ENCODE assay signal across 34 cellular contexts in the genomic region with DNA sequence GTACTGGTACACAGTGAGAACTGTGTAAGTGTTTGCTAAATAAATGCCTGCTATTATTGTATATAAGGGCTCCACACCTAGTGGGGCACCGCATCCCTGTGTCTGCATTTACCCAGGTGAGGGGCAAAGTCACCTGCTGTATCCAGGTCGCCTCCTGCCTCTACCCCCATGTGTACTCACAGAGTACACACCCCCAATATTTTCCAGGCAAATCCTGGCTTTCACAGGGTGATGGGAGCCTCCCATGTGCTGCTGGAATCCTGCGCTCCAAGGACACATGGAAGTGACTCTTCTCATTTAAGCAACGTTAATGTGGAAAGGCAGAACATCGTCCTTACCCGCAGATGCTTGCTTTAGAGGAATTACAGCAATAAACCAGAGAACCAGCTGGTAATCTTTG. TPM values are rescaled to one million over a fixed set of nuclear protein-coding genes. Genes with fewer than 3 reads are reported as not detected.
"Had no signal": no experiment of that assay in that cellular context is flagged by ENCODE, and none has a peak within 500 bp of the region (broad histone marks: within the 10 kb centered on the region; RNA-seq: fewer than 3 reads in every experiment).

No MANE protein-coding gene starts in this region.

- H3K27me3 Mint-ChIP-seq: activated CD4-positive, alpha-beta T cell treated with anti-CD3 and anti-CD28 coated beads, Interleukin-2, amount 10 ng/mL, durations not matched to agents 24 days and 14 days; activated CD8-positive, alpha-beta T cell treated with anti-CD3 and anti-CD28 coated beads for 36 hours; activated naive CD4-positive, alpha-beta T cell treated with anti-CD3 and anti-CD28 coated beads, Interleukin-2, amount 50 U/mL, for 24 hours had no signal

- DNase-seq: activated CD4-positive, alpha-beta T cell treated with anti-CD3 and anti-CD28 coated beads, Interleukin-2, amount 10 ng/mL, durations not matched to agents 24 days and 14 days; activated CD4-positive, alpha-beta T cell treated with anti-CD3 and anti-CD28 coated beads, Interleukin-2, amount 50 U/mL, for 4 hours; activated CD8-positive, alpha-beta T cell treated with anti-CD3 and anti-CD28 coated beads for 36 hours; activated gamma-delta T cell; activated naive CD4-positive, alpha-beta T cell treated with Interleukin-2 at 50 U/mL for 16 hours; activated naive CD8-positive, alpha-beta T cell treated with anti-CD3 and anti-CD28 coated beads, Interleukin-2, amount 10 ng/mL, durations not matched to agents 7 days and 5 days; activated T-cell treated with anti-CD3 and anti-CD28 coated beads, Interleukin-2, amount 50 U/mL, for 1 hour; activated T-cell treated with anti-CD3 and anti-CD28 coated beads, Interleukin-2, amount 50 U/mL, for 72 hours; amygdala; cerebellar nuclear complex; KG1; NCI-H1092 treated with DMSO at 0.1 percent for 48 hours; NCI-H1417; NCI-H146; NCI-H187; NCI-H2029 treated with DMSO at 0.1 percent for 48 hours; NCI-H2107; NCI-H2171; NCI-H510A; NCI-H526; NCI-H748 treated with DMSO at 0.1 percent for 48 hours; NK-92 treated with Interleukin-12 subunit alpha and Interleukin-12 subunit beta, amount 100 ng/mL, for 24 hours; PC-3; Peyer's patch; RPMI8226; SHP77 treated with DMSO at 0.1 percent for 48 hours; SK-N-SH had no signal

- H3K27ac Mint-ChIP-seq: activated CD4-positive, alpha-beta T cell treated with anti-CD3 and anti-CD28 coated beads, Interleukin-2, amount 10 ng/mL, durations not matched to agents 24 days and 14 days; activated CD8-positive, alpha-beta T cell treated with anti-CD3 and anti-CD28 coated beads for 36 hours; activated naive CD4-positive, alpha-beta T cell treated with anti-CD3 and anti-CD28 coated beads, Interleukin-2, amount 50 U/mL, for 24 hours; activated naive CD8-positive, alpha-beta T cell treated with anti-CD3 and anti-CD28 coated beads, Interleukin-2, amount 10 ng/mL, durations not matched to agents 7 days and 5 days; activated T-cell treated with anti-CD3 and anti-CD28 coated beads, Interleukin-2, amount 50 U/mL, for 72 hours; activated T-helper 17 cell treated with anti-CD3 and anti-CD28 coated beads, Interleukin-2, amount 50 U/mL, for 72 hours; T-helper 1 cell treated with Interleukin-12 subunit alpha and Interleukin-12 subunit beta and Interleukin-4 antibody, amounts not matched to agents 30 μg/mL and 1 μg/mL, for 36 hours; T-helper 2 cell treated with Interferon-gamma antibody and Interleukin-4, amounts not matched to agents 5 μg/mL and 100 μg/mL, for 36 hours had no signal

- H3K36me3 ChIP-seq: ascending aorta, cardiac muscle cell, Peyer's patch, SJSA1 had no signal

- H3K9ac ChIP-seq: SK-N-SH had no signal

- ATAC-seq: activated CD8-positive, alpha-beta T cell treated with anti-CD3 and anti-CD28 coated beads for 36 hours; activated T-cell treated with anti-CD3 and anti-CD28 coated beads, Interleukin-2, amount 50 U/mL, for 72 hours; activated T-helper 17 cell treated with anti-CD3 and anti-CD28 coated beads, Interleukin-2, amount 50 U/mL, for 72 hours; PC-3 had no signal

- H3K4me1 Mint-ChIP-seq: activated CD4-positive, alpha-beta T cell treated with anti-CD3 and anti-CD28 coated beads, Interleukin-2, amount 10 ng/mL, durations not matched to agents 24 days and 14 days; activated naive CD4-positive, alpha-beta T cell treated with anti-CD3 and anti-CD28 coated beads, Interleukin-2, amount 50 U/mL, for 24 hours; activated naive CD8-positive, alpha-beta T cell treated with anti-CD3 and anti-CD28 coated beads, Interleukin-2, amount 10 ng/mL, durations not matched to agents 7 days and 5 days; activated T-helper 17 cell treated with anti-CD3 and anti-CD28 coated beads, Interleukin-2, amount 50 U/mL, for 72 hours had no signal

- H3K27me3 ChIP-seq: ascending aorta, cardiac muscle cell, Peyer's patch, SJSA1 had no signal

- H3K36me3 Mint-ChIP-seq: activated naive CD4-positive, alpha-beta T cell treated with anti-CD3 and anti-CD28 coated beads, Interleukin-2, amount 50 U/mL, for 24 hours; activated naive CD8-positive, alpha-beta T cell treated with anti-CD3 and anti-CD28 coated beads, Interleukin-2, amount 10 ng/mL, durations not matched to agents 7 days and 5 days had no signal

- H3K9me3 ChIP-seq: ascending aorta, Peyer's patch, SJSA1, SK-N-SH had no signal

- H3K9me3 Mint-ChIP-seq: activated CD4-positive, alpha-beta T cell treated with anti-CD3 and anti-CD28 coated beads, Interleukin-2, amount 10 ng/mL, durations not matched to agents 24 days and 14 days; activated CD8-positive, alpha-beta T cell treated with anti-CD3 and anti-CD28 coated beads for 36 hours; activated naive CD4-positive, alpha-beta T cell treated with anti-CD3 and anti-CD28 coated beads, Interleukin-2, amount 50 U/mL, for 24 hours; activated naive CD8-positive, alpha-beta T cell treated with anti-CD3 and anti-CD28 coated beads, Interleukin-2, amount 10 ng/mL, durations not matched to agents 7 days and 5 days; activated T-cell treated with anti-CD3 and anti-CD28 coated beads, Interleukin-2, amount 50 U/mL, for 72 hours; activated T-helper 17 cell treated with anti-CD3 and anti-CD28 coated beads, Interleukin-2, amount 50 U/mL, for 72 hours; T-helper 1 cell treated with Interleukin-12 subunit alpha and Interleukin-12 subunit beta and Interleukin-4 antibody, amounts not matched to agents 30 μg/mL and 1 μg/mL, for 36 hours; T-helper 2 cell treated with Interferon-gamma antibody and Interleukin-4, amounts not matched to agents 5 μg/mL and 100 μg/mL, for 36 hours had no signal

- H3K4me1 ChIP-seq: Peyer's patch, SJSA1 had no signal

- H3K27ac ChIP-seq: ascending aorta, cardiac muscle cell, Peyer's patch, SJSA1 had no signal

- H3K4me2 ChIP-seq: SK-N-SH had no signal

- H3K4me3 Mint-ChIP-seq: activated CD4-positive, alpha-beta T cell treated with anti-CD3 and anti-CD28 coated beads, Interleukin-2, amount 10 ng/mL, durations not matched to agents 24 days and 14 days; activated CD8-positive, alpha-beta T cell treated with anti-CD3 and anti-CD28 coated beads for 36 hours; activated naive CD4-positive, alpha-beta T cell treated with anti-CD3 and anti-CD28 coated beads, Interleukin-2, amount 50 U/mL, for 24 hours; activated naive CD8-positive, alpha-beta T cell treated with anti-CD3 and anti-CD28 coated beads, Interleukin-2, amount 10 ng/mL, durations not matched to agents 7 days and 5 days; activated T-cell treated with anti-CD3 and anti-CD28 coated beads, Interleukin-2, amount 50 U/mL, for 72 hours; activated T-helper 17 cell treated with anti-CD3 and anti-CD28 coated beads, Interleukin-2, amount 50 U/mL, for 72 hours; T-helper 1 cell treated with Interleukin-12 subunit alpha and Interleukin-12 subunit beta and Interleukin-4 antibody, amounts not matched to agents 30 μg/mL and 1 μg/mL, for 36 hours; T-helper 2 cell treated with Interferon-gamma antibody and Interleukin-4, amounts not matched to agents 5 μg/mL and 100 μg/mL, for 36 hours had no signal

- H3K4me3 ChIP-seq: ascending aorta, cardiac muscle cell, Peyer's patch, SJSA1 had no signal

RNA-seq across cellular contexts. Expression of a gene that starts 48.2 kb away (rescaled TPM):
- total RNA-seq: activated CD4-positive, alpha-beta T cell treated with anti-CD3 and anti-CD28 coated beads, Interleukin-2, amount 10 ng/mL, durations not matched to agents 24 days and 14 days; activated CD8-positive, alpha-beta T cell treated with anti-CD3 and anti-CD28 coated beads for 36 hours; activated T-cell treated with anti-CD3 and anti-CD28 coated beads, Interleukin-2, amount 50 U/mL, for 72 hours had no signal
